ENCODE assay signal across 25 cellular contexts in genomic region chr10:79262131-79262530, GRCh38.
DNase-seq lines count a peak whose midpoint lies in the region; ATAC-seq, FAIRE-seq and TF ChIP-seq lines count a peak whose summit lies in the region.
"Had no signal": no experiment of that assay in that cellular context is flagged by ENCODE, and none has a peak within 500 bp of the region (broad histone marks: within the 10 kb centered on the region; RNA-seq: fewer than 3 reads in every experiment).

No MANE protein-coding gene starts in this region.

- H3K27ac Mint-ChIP-seq in Caco-2 (ENCODE audit: unreplicated experiment) (peak overlapping the region; percentile 51), activated B cell treated with CpG ODN at 0.5 μM for 24 hours (peak overlapping the region; percentile 60), glutamatergic neuron (ENCODE audit: unreplicated experiment) (peak overlapping the region; percentile 98)
- peak overlapping the region; percentile 68 for H3K27ac Mint-ChIP-seq in stimulated activated effector memory CD8-positive, alpha-beta T cell treated with anti-CD3 and anti-CD28 coated beads, Interleukin-12 subunit alpha, Interleukin-12 subunit beta, amount 100 ng/mL, for 72 hours

- H3K4me1 ChIP-seq in Caco-2, result peaks cover 21% of the 10 kb centered on the region

- H3K4me3 ChIP-seq in Caco-2 (ENCODE audit: low read depth, low read length), result no peak overlapping the region
- H3K4me3 ChIP-seq: coronary artery, GM23248, heart right ventricle, lower lobe of right lung, stomach, tibial nerve had no signal

- FAIRE-seq in frontal cortex (lab: Jason Lieb, UNC), result no peak

- H3K4me1 Mint-ChIP-seq in Caco-2 (ENCODE audit: low read depth, unreplicated experiment) (peaks cover 8% of the 10 kb centered on the region), activated B cell treated with CpG ODN at 0.5 μM for 24 hours (peaks cover 87% of the 10 kb centered on the region), glutamatergic neuron (ENCODE audit: low read depth, unreplicated experiment) (peaks cover 78% of the 10 kb centered on the region)
- H3K4me1 Mint-ChIP-seq in stimulated activated effector memory CD8-positive, alpha-beta T cell treated with anti-CD3 and anti-CD28 coated beads, Interleukin-12 subunit alpha, Interleukin-12 subunit beta, amount 100 ng/mL, for 72 hours, result peaks cover 81% of the 10 kb centered on the region

- H3K27me3 Mint-ChIP-seq in Caco-2 (ENCODE audit: insufficient read depth, unreplicated experiment), result no peaks in the 10 kb centered on the region
- no peaks in the 10 kb centered on the region for H3K27me3 Mint-ChIP-seq in activated B cell treated with CpG ODN at 0.5 μM for 24 hours
- peaks cover 51% of the 10 kb centered on the region for H3K27me3 Mint-ChIP-seq in glutamatergic neuron (ENCODE audit: unreplicated experiment)

- peaks cover 26% of the 10 kb centered on the region for H3K36me3 Mint-ChIP-seq in Caco-2 (ENCODE audit: insufficient read depth, unreplicated experiment)
- H3K36me3 Mint-ChIP-seq in activated B cell treated with CpG ODN at 0.5 μM for 24 hours (ENCODE audit: low read depth), result peaks cover 13% of the 10 kb centered on the region
- no peaks in the 10 kb centered on the region for H3K36me3 Mint-ChIP-seq in glutamatergic neuron (ENCODE audit: unreplicated experiment)
- peaks cover 48% of the 10 kb centered on the region for H3K36me3 Mint-ChIP-seq in stimulated activated effector memory CD8-positive, alpha-beta T cell treated with anti-CD3 and anti-CD28 coated beads, Interleukin-12 subunit alpha, Interleukin-12 subunit beta, amount 100 ng/mL, for 72 hours
- H3K36me3 Mint-ChIP-seq: activated naive CD4-positive, alpha-beta T cell treated with anti-CD3 and anti-CD28 coated beads, Interleukin-2, amount 50 U/mL, for 72 hours had no signal

- no peaks in the 10 kb centered on the region for H3K9me3 Mint-ChIP-seq in Caco-2 (ENCODE audit: unreplicated experiment)
- no peaks in the 10 kb centered on the region for H3K9me3 Mint-ChIP-seq in activated B cell treated with CpG ODN at 0.5 μM for 24 hours
- peaks cover 50% of the 10 kb centered on the region for H3K9me3 Mint-ChIP-seq in glutamatergic neuron (ENCODE audit: unreplicated experiment)
- H3K9me3 Mint-ChIP-seq in stimulated activated effector memory CD8-positive, alpha-beta T cell treated with anti-CD3 and anti-CD28 coated beads, Interleukin-12 subunit alpha, Interleukin-12 subunit beta, amount 100 ng/mL, for 72 hours, result no peaks in the 10 kb centered on the region
- H3K9me3 Mint-ChIP-seq: activated naive CD4-positive, alpha-beta T cell treated with anti-CD3 and anti-CD28 coated beads, Interleukin-2, amount 50 U/mL, for 72 hours had no signal

- H3K4me3 Mint-ChIP-seq in Caco-2 (ENCODE audit: unreplicated experiment), result no peak overlapping the region
- no peak overlapping the region for H3K4me3 Mint-ChIP-seq in activated B cell treated with CpG ODN at 0.5 μM for 24 hours
- peak overlapping the region; percentile 33 for H3K4me3 Mint-ChIP-seq in glutamatergic neuron (ENCODE audit: unreplicated experiment)
- H3K4me3 Mint-ChIP-seq in stimulated activated effector memory CD8-positive, alpha-beta T cell treated with anti-CD3 and anti-CD28 coated beads, Interleukin-12 subunit alpha, Interleukin-12 subunit beta, amount 100 ng/mL, for 72 hours, result no peak overlapping the region

- H3K27me3 ChIP-seq in Caco-2 (replicated peaks; ENCODE audit: control insufficient read depth, insufficient read depth, low read length), result no peaks in the 10 kb centered on the region
- H3K27me3 ChIP-seq: heart right ventricle, stomach, tibial nerve had no signal

- no TSS peak for BruUV-seq in Caco-2 (replicated peaks; lab: Mats Ljungman, UMichigan)

- POLR2A ChIA-PET in Caco-2 (lab: Charles Lee), result no interaction called here
- POLR2A ChIA-PET in activated B cell treated with CpG ODN at 0.5 μM for 24 hours (lab: Charles Lee), result interaction anchor here (1.0 to 20.1 kb wide), 3 partner anchors 15 to 55 kb away, joined by 3 to 311 read pairs (median 5); no protein-coding TSS in a partner anchor

- intact Hi-C loops in Caco-2 (cut with micrococcal nuclease; ENCODE audit: unreplicated experiment) (no loop called here), activated B cell treated with CpG ODN at 0.5 μM for 24 hours (cut with micrococcal nuclease) (loop anchor here (1.0 kb wide), 1 partner anchor 12 kb away; no protein-coding TSS in a partner anchor)

- CTCF ChIA-PET in Caco-2 (lab: Charles Lee), result no interaction called here
- CTCF ChIA-PET in activated B cell treated with CpG ODN at 0.5 μM for 24 hours (lab: Charles Lee), result interaction anchor here (0.8 kb wide), 1 partner anchor 60 kb away, joined by 3 read pairs; no protein-coding TSS in a partner anchor

- H3K9me3 ChIP-seq in Caco-2, result no peaks in the 10 kb centered on the region
- H3K9me3 ChIP-seq: heart right ventricle, lower lobe of right lung, stomach, tibial nerve had no signal

- H3K36me3 ChIP-seq in Caco-2 (ENCODE audit: control insufficient read depth, insufficient read depth, low read length), result peaks cover 2% of the 10 kb centered on the region

- ATAC-seq in activated B cell treated with CpG ODN at 0.5 μM for 24 hours (ENCODE audit: low read depth) (no peak), GM18502 (IDR thresholded peaks at IDR 0.05; ENCODE audit: poor library complexity, unreplicated experiment) (no peak), HG03045 (IDR thresholded peaks at IDR 0.05; ENCODE audit: unreplicated experiment) (no peak)
- no peak for ATAC-seq in stimulated activated effector memory CD8-positive, alpha-beta T cell treated with anti-CD3 and anti-CD28 coated beads, Interleukin-12 subunit alpha, Interleukin-12 subunit beta, amount 100 ng/mL, for 72 hours
- ATAC-seq: activated naive CD4-positive, alpha-beta T cell treated with anti-CD3 and anti-CD28 coated beads, Interleukin-2, amount 50 U/mL, for 72 hours; lower lobe of right lung had no signal

- TF ChIP-seq CTCF in Caco-2 (IDR thresholded peaks at IDR 0.05; ENCODE audit: insufficient read depth in 1 of 2, low read depth in 1 of 2, low read length in 1 of 2, severe bottlenecking in 1 of 2, unreplicated experiment in 1 of 2) (no peak), activated B cell treated with CpG ODN at 0.5 μM for 24 hours (IDR thresholded peaks at IDR 0.05) (no peak), glutamatergic neuron (IDR thresholded peaks at IDR 0.05; ENCODE audit: partially characterized antibody, unreplicated experiment) (no peak)

- DNase-seq in Caco-2, result no peak
- DNase-seq in activated B cell treated with CpG ODN at 0.5 μM for 24 hours, result no peak
- no peak for DNase-seq in glutamatergic neuron
- no peak for DNase-seq in stimulated activated effector memory CD8-positive, alpha-beta T cell treated with anti-CD3 and anti-CD28 coated beads, Interleukin-12 subunit alpha, Interleukin-12 subunit beta, amount 100 ng/mL, for 72 hours (ENCODE audit: low spot score in 2 of 2)
- no peak for DNase-seq in frontal cortex (ENCODE audit: low spot score in 2 of 2)
- no peak for DNase-seq in NCI-H2029 (lab: John Stamatoyannopoulos, UW)
- DNase-seq: activated CD4-positive, alpha-beta T cell treated with anti-CD3 and anti-CD28 coated beads for 4 hours; activated effector memory CD4-positive, alpha-beta T cell treated with Interleukin-2 at 50 U/mL for 16 hours; activated T-cell treated with anti-CD3 and anti-CD28 coated beads for 4 hours; Calu3; DMS79 treated with DMSO at 0.1 percent for 48 hours; effector memory CD4-positive, alpha-beta T cell; GF-D8; GM23248; heart right ventricle; lower lobe of right lung; NCI-H446 treated with DMSO at 0.1 percent for 48 hours; right cardiac atrium; stimulated activated CD8-positive, alpha-beta memory T cell treated with anti-CD3 and anti-CD28 coated beads, Interleukin-4, amount 100 ng/mL, for 48 hours; stomach had no signal
